ENCODE assay signal across 22 cellular contexts in genomic region chr1:115672224-115673009, GRCh38. TPM values are rescaled to one million over a fixed set of nuclear protein-coding genes. Genes with fewer than 3 reads are reported as not detected.
A peak's percentile ranks its signal among the peaks of the same experiment; 100 is the strongest.
DNase-seq lines count a peak whose midpoint lies in the region; ATAC-seq, FAIRE-seq and TF ChIP-seq lines count a peak whose summit lies in the region.
"Had no signal": no experiment of that assay in that cellular context is flagged by ENCODE, and none has a peak within 500 bp of the region (broad histone marks: within the 10 kb centered on the region; RNA-seq: fewer than 3 reads in every experiment).

No MANE protein-coding gene starts in this region.

- WGBS in IMR-90 (ENCODE audit: extremely low coverage in 2 of 2, insufficient read length in 1 of 2), 2 experiments: 89% methylated on average over 6 of the region's 13 CpGs; no CpG with 5 or more reads in 1 of the 2 experiments
- WGBS in K562 (ENCODE audit: insufficient coverage, low coverage, missing lambda C conversion rate): 93% methylated on average over 13 of the region's 13 CpGs

- no peak for TF ChIP-seq CTCF in Caco-2 (IDR thresholded peaks at IDR 0.05; ENCODE audit: insufficient read depth in 1 of 2, low read depth in 1 of 2, low read length in 1 of 2, severe bottlenecking in 1 of 2, unreplicated experiment in 1 of 2)
- no peak for TF ChIP-seq CTCF in IMR-90 (conservative IDR thresholded peaks at IDR 0.05; ENCODE audit: low read depth, low read length)
- no peak for TF ChIP-seq CTCF in K562 (IDR thresholded peaks at IDR 0.05 in 2 of 3, conservative IDR thresholded peaks at IDR 0.05 in 1 of 3; ENCODE audit: insufficient read depth in 2 of 3, low read depth in 1 of 3, low read length in 3 of 3)
- TF ChIP-seq CTCF in nephron progenitor cell (IDR thresholded peaks at IDR 0.05): no peak

- H3K4me2 ChIP-seq in IMR-90 (ENCODE audit: low read depth, low read length): no peak overlapping the region
- no peak overlapping the region for H3K4me2 ChIP-seq in K562 (ENCODE audit: insufficient read depth, low read length)
- H3K4me2 ChIP-seq: GM23338 had no signal

- TF ChIP-seq POLR2A in IMR-90 (IDR thresholded peaks at IDR 0.05; ENCODE audit: low read depth, low read length) (no peak), K562 (conservative IDR thresholded peaks at IDR 0.05) (no peak)

- intact Hi-C loops in Caco-2 (cut with micrococcal nuclease; ENCODE audit: unreplicated experiment) (no loop called here), IMR-90 (cut with micrococcal nuclease) (no loop called here), K562 (cut with micrococcal nuclease) (no loop called here)

- H3K27me3 ChIP-seq in Caco-2 (replicated peaks; ENCODE audit: control insufficient read depth, insufficient read depth, low read length) (no peaks in the 10 kb centered on the region), IMR-90 (ENCODE audit: control insufficient read depth, insufficient read depth, low read length) (no peaks in the 10 kb centered on the region), K562 (ENCODE audit: control insufficient read depth in 2 of 2, insufficient read depth in 2 of 2, low read length in 2 of 2) (no peaks in the 10 kb centered on the region)
- H3K27me3 ChIP-seq: adrenal gland, pancreas, upper lobe of left lung had no signal

- BruUV-seq in Caco-2 (replicated peaks; lab: Mats Ljungman, UMichigan) (no TSS peak), IMR-90 (replicated peaks; lab: Mats Ljungman, UMichigan) (no TSS peak), K562 (replicated peaks; lab: Mats Ljungman, UMichigan) (no TSS peak)

- H3K79me1 ChIP-seq in IMR-90 (ENCODE audit: low read depth in 1 of 2, low read length in 2 of 2): peaks cover 6 to 32% of the 10 kb centered on the region in 2 experiments; a peak in 3 of 4 replicates

- TF ChIP-seq RAD21 in IMR-90 (IDR thresholded peaks at IDR 0.05; ENCODE audit: low read length) (no peak), K562 (CRISPR knock-in tag; conservative IDR thresholded peaks at IDR 0.05 in 1 of 2, IDR thresholded peaks at IDR 0.05 in 1 of 2) (no peak)

- no peak overlapping the region for H2AK9ac ChIP-seq in IMR-90 (replicated peaks; ENCODE audit: low read depth, low read length, poor library complexity)

- no peak for FAIRE-seq in K562 (lab: Jason Lieb, UNC)
- FAIRE-seq: endometrium, frontal cortex, pancreas had no signal

- peaks cover 10% of the 10 kb centered on the region; the same call in 2 of the 3 replicates for H3K79me2 ChIP-seq in K562 (ENCODE audit: control insufficient read depth, insufficient read depth, low read length)

- H3K9me1 ChIP-seq in IMR-90 (ENCODE audit: insufficient read depth, low read length): peaks cover 13% of the 10 kb centered on the region; the same call in 1 of the 2 replicates
- H3K9me1 ChIP-seq in K562 (ENCODE audit: control insufficient read depth, insufficient read depth, low read length): peaks cover 1% of the 10 kb centered on the region

- H3K9me3 ChIP-seq in Caco-2 (no peaks in the 10 kb centered on the region), IMR-90 (ENCODE audit: control insufficient read depth, insufficient read depth, low read length) (peaks cover 5% of the 10 kb centered on the region; the same call in 1 of the 2 replicates), K562 (replicated peaks; ENCODE audit: control insufficient read depth, insufficient read depth, low read depth, low read length) (no peaks in the 10 kb centered on the region)
- H3K9me3 ChIP-seq: adrenal gland, pancreas had no signal

- no peak overlapping the region for H2BK120ac ChIP-seq in IMR-90 (ENCODE audit: low read depth, low read length)

- CTCF ChIA-PET in Caco-2 (lab: Charles Lee) (interaction anchor here (0.9 to 2.8 kb wide), 2 partner anchors 34 to 64 kb away, joined by 3 to 13 read pairs; no protein-coding TSS in a partner anchor), IMR-90 (lab: Yijun Ruan, JAX) (interaction anchor here (0.6 to 0.9 kb wide), 2 partner anchors 35 to 617 kb away, joined by 3 to 5 read pairs; no protein-coding TSS in a partner anchor), K562 (lab: Yijun Ruan, JAX; ENCODE audit: low intra/inter-chr PET ratio) (no interaction called here)

- H3K4me3 ChIP-seq in Caco-2 (ENCODE audit: low read depth, low read length) (no peak overlapping the region), IMR-90 (ENCODE audit: insufficient read depth, low read depth, low read length) (no peak overlapping the region), K562 (no peak overlapping the region)
- H3K4me3 ChIP-seq: adrenal gland, GM23338, pancreas, upper lobe of left lung had no signal

- no peak overlapping the region for H2AK5ac ChIP-seq in IMR-90 (ENCODE audit: low read depth, low read length)

- peaks cover 26% of the 10 kb centered on the region for H3K36me3 Mint-ChIP-seq in Caco-2 (ENCODE audit: insufficient read depth, unreplicated experiment)
- peaks cover 39% of the 10 kb centered on the region for H3K36me3 Mint-ChIP-seq in nephron progenitor cell (ENCODE audit: low read depth)
- H3K36me3 Mint-ChIP-seq in T-helper 2 cell treated with Interferon-gamma antibody and Interleukin-4, amounts not matched to agents 5 μg/mL and 100 μg/mL, for 36 hours (ENCODE audit: low read depth): peaks cover 30% of the 10 kb centered on the region

- H3K23ac ChIP-seq in IMR-90 (ENCODE audit: low read depth, low read length): no peak overlapping the region

- H3K4me1 ChIP-seq in Caco-2 (peaks cover 30% of the 10 kb centered on the region), IMR-90 (ENCODE audit: control insufficient read depth, insufficient read depth, low read length) (peaks cover 19% of the 10 kb centered on the region), K562 (replicated peaks in 1 of 2; ENCODE audit: control insufficient read depth in 2 of 2, insufficient read depth in 2 of 2, low read length in 2 of 2) (peaks cover 11 to 42% of the 10 kb centered on the region in 2 experiments)
- H3K4me1 ChIP-seq: adrenal gland, upper lobe of left lung had no signal

- H3K36me3 ChIP-seq in Caco-2 (ENCODE audit: control insufficient read depth, insufficient read depth, low read length): peaks cover 1% of the 10 kb centered on the region; the same call in 1 of the 2 replicates
- peaks cover under 1% of the 10 kb centered on the region; the same call in 1 of the 2 replicates for H3K36me3 ChIP-seq in IMR-90 (ENCODE audit: control insufficient read depth, insufficient read depth, low read length)
- H3K36me3 ChIP-seq in K562 (ENCODE audit: control insufficient read depth, insufficient read depth, low read length): peaks cover 44% of the 10 kb centered on the region
- H3K36me3 ChIP-seq: adrenal gland, pancreas, upper lobe of left lung had no signal

- H3K9ac ChIP-seq in IMR-90 (ENCODE audit: low read depth, low read length): no peak overlapping the region
- no peak overlapping the region for H3K9ac ChIP-seq in K562 (ENCODE audit: insufficient read depth in 1 of 2, low read depth in 2 of 2, low read length in 2 of 2)

- H2BK5ac ChIP-seq in IMR-90 (ENCODE audit: low read depth, low read length, poor library complexity, severe bottlenecking): no peak overlapping the region

- H4K20me1 ChIP-seq in IMR-90 (ENCODE audit: insufficient read depth, low read length) (peaks cover 6% of the 10 kb centered on the region; the same call in 1 of the 2 replicates), K562 (replicated peaks; ENCODE audit: control insufficient read depth, insufficient read depth, low read length) (peaks cover 3% of the 10 kb centered on the region; the same call in 1 of the 2 replicates)

- H4K91ac ChIP-seq in IMR-90 (ENCODE audit: insufficient read depth, low read depth, low read length): no peak overlapping the region

- peaks cover 8% of the 10 kb centered on the region for H3K4me1 Mint-ChIP-seq in Caco-2 (ENCODE audit: low read depth, unreplicated experiment)
- H3K4me1 Mint-ChIP-seq in nephron progenitor cell: peaks cover 74% of the 10 kb centered on the region
- H3K4me1 Mint-ChIP-seq in T-helper 2 cell treated with Interferon-gamma antibody and Interleukin-4, amounts not matched to agents 5 μg/mL and 100 μg/mL, for 36 hours (ENCODE audit: low read depth): peaks cover 30% of the 10 kb centered on the region
- H3K4me1 Mint-ChIP-seq: activated T-helper 17 cell treated with anti-CD3 and anti-CD28 coated beads, Interleukin-2, amount 50 U/mL, for 72 hours had no signal

- DNase-seq in Caco-2: no peak
- DNase-seq in IMR-90: no peak
- DNase-seq in K562 (ENCODE audit: extremely low read depth in 1 of 4, low spot score in 3 of 4): no peak
- no peak for DNase-seq in nephron progenitor cell
- no peak for DNase-seq in T-helper 2 cell treated with Interferon-gamma antibody and Interleukin-4, amounts not matched to agents 5 μg/mL and 100 μg/mL, for 36 hours (ENCODE audit: low spot score)
- no peak for DNase-seq in dermis blood vessel endothelial cell
- DNase-seq in pons (ENCODE audit: low spot score): no peak
- DNase-seq: activated CD4-positive, alpha-beta T cell treated with anti-CD3 and anti-CD28 coated beads for 1 hour; activated naive CD4-positive, alpha-beta T cell treated with anti-CD3 and anti-CD28 coated beads, Interleukin-2, amount 10 ng/mL, durations not matched to agents 7 days and 5 days; cerebellar nuclear complex; NCI-H187 treated with DMSO at 0.1 percent for 48 hours; NCI-H2171 treated with DMSO at 0.1 percent for 48 hours; NK-92 treated with Interleukin-12 subunit alpha and Interleukin-12 subunit beta, amount 100 ng/mL, for 24 hours; pancreas; stimulated activated CD4-positive, alpha-beta T cell treated with anti-CD3 and anti-CD28 coated beads, Interleukin-4, amount 100 ng/mL, for 4 hours; upper lobe of left lung had no signal

- POLR2A ChIA-PET in Caco-2 (lab: Charles Lee) (no interaction called here), IMR-90 (lab: Charles Lee; ENCODE audit: unreplicated experiment) (no interaction called here), K562 (lab: Yijun Ruan, JAX) (interaction anchor here (0.6 to 1.3 kb wide), 5 partner anchors 8 to 342 kb away, joined by 3 to 6 read pairs (median 4); no protein-coding TSS in a partner anchor)

- H3K4me3 Mint-ChIP-seq in Caco-2 (ENCODE audit: unreplicated experiment) (no peak overlapping the region), nephron progenitor cell (no peak overlapping the region)
- no peak overlapping the region for H3K4me3 Mint-ChIP-seq in T-helper 2 cell treated with Interferon-gamma antibody and Interleukin-4, amounts not matched to agents 5 μg/mL and 100 μg/mL, for 36 hours
- H3K4me3 Mint-ChIP-seq: activated naive CD4-positive, alpha-beta T cell treated with anti-CD3 and anti-CD28 coated beads, Interleukin-2, amount 10 ng/mL, durations not matched to agents 7 days and 5 days; activated T-helper 17 cell treated with anti-CD3 and anti-CD28 coated beads, Interleukin-2, amount 50 U/mL, for 72 hours; GM23338; neural crest cell had no signal

- H3K18ac ChIP-seq in IMR-90 (ENCODE audit: low read depth, low read length): no peak overlapping the region

- TF ChIP-seq EP300 in K562 (IDR thresholded peaks at IDR 0.05; ENCODE audit: low read length): no peak

- no peak for ATAC-seq in IMR-90 (ENCODE audit: low read depth)
- no peak for ATAC-seq in K562
- ATAC-seq: activated T-helper 17 cell treated with anti-CD3 and anti-CD28 coated beads, Interleukin-2, amount 50 U/mL, for 72 hours; GM23338 had no signal

- H3K27ac Mint-ChIP-seq in Caco-2 (ENCODE audit: unreplicated experiment) (peak overlapping the region; percentile 53), nephron progenitor cell (peak overlapping the region; percentile 95)
- H3K27ac Mint-ChIP-seq in T-helper 2 cell treated with Interferon-gamma antibody and Interleukin-4, amounts not matched to agents 5 μg/mL and 100 μg/mL, for 36 hours: no peak overlapping the region
- H3K27ac Mint-ChIP-seq: activated naive CD4-positive, alpha-beta T cell treated with anti-CD3 and anti-CD28 coated beads, Interleukin-2, amount 10 ng/mL, durations not matched to agents 7 days and 5 days; activated T-helper 17 cell treated with anti-CD3 and anti-CD28 coated beads, Interleukin-2, amount 50 U/mL, for 72 hours had no signal

- H3K27ac ChIP-seq in IMR-90 (ENCODE audit: insufficient read depth, low read length): no peak overlapping the region
- H3K27ac ChIP-seq in K562 (ENCODE audit: extremely low read depth, low read depth, low read length): no peak overlapping the region
- H3K27ac ChIP-seq: adrenal gland, pancreas, upper lobe of left lung had no signal

- H4K8ac ChIP-seq in IMR-90 (ENCODE audit: low read depth in 2 of 2, low read length in 2 of 2): no peak overlapping the region

- H3K56ac ChIP-seq in IMR-90 (ENCODE audit: extremely low read depth, insufficient read depth, low read length): no peak overlapping the region

- no peak overlapping the region for H4K5ac ChIP-seq in IMR-90 (ENCODE audit: low read depth, low read length)

- dilution Hi-C loops in IMR-90 (cut with HindIII; ENCODE audit: low sequenced_read_pairs, unreplicated experiment): no loop called here

- H2BK20ac ChIP-seq in IMR-90 (ENCODE audit: low read depth, low read length): no peak overlapping the region

- peaks cover 9% of the 10 kb centered on the region for H3K9me3 Mint-ChIP-seq in Caco-2 (ENCODE audit: unreplicated experiment)
- peaks cover 11% of the 10 kb centered on the region for H3K9me3 Mint-ChIP-seq in nephron progenitor cell
- peaks cover 13% of the 10 kb centered on the region for H3K9me3 Mint-ChIP-seq in T-helper 2 cell treated with Interferon-gamma antibody and Interleukin-4, amounts not matched to agents 5 μg/mL and 100 μg/mL, for 36 hours
- H3K9me3 Mint-ChIP-seq: activated T-helper 17 cell treated with anti-CD3 and anti-CD28 coated beads, Interleukin-2, amount 50 U/mL, for 72 hours; GM23338; neural crest cell had no signal

- no peak overlapping the region for H3K14ac ChIP-seq in IMR-90 (replicated peaks; ENCODE audit: low read depth, low read length)

- in situ Hi-C loops in IMR-90 (cut with MboI; ENCODE audit: low sequenced_read_pairs): no loop called here
- in situ Hi-C loops in K562 (cut with MboI): no loop called here

- 0 out of 2 replicates have a peak overlapping the region, but pooled peaks have one; percentile 9 for H3K4ac ChIP-seq in IMR-90 (ENCODE audit: low read depth, low read length)

- H2AFZ ChIP-seq in IMR-90 (replicated peaks; ENCODE audit: low read length, poor library complexity) (no peak overlapping the region), K562 (ENCODE audit: low read depth, low read length) (no peak overlapping the region)
- H2AFZ ChIP-seq: GM23338 had no signal

- no peak overlapping the region for H2BK15ac ChIP-seq in IMR-90 (ENCODE audit: low read depth, low read length)

- H3K27me3 Mint-ChIP-seq in Caco-2 (ENCODE audit: insufficient read depth, unreplicated experiment): no peaks in the 10 kb centered on the region
- no peaks in the 10 kb centered on the region for H3K27me3 Mint-ChIP-seq in nephron progenitor cell (ENCODE audit: low read depth, poor library complexity)
- H3K27me3 Mint-ChIP-seq in T-helper 2 cell treated with Interferon-gamma antibody and Interleukin-4, amounts not matched to agents 5 μg/mL and 100 μg/mL, for 36 hours (ENCODE audit: low read depth): no peaks in the 10 kb centered on the region
- H3K27me3 Mint-ChIP-seq: activated naive CD4-positive, alpha-beta T cell treated with anti-CD3 and anti-CD28 coated beads, Interleukin-2, amount 10 ng/mL, durations not matched to agents 7 days and 5 days; activated T-helper 17 cell treated with anti-CD3 and anti-CD28 coated beads, Interleukin-2, amount 50 U/mL, for 72 hours had no signal

RNA-seq across cellular contexts. Expression of gene VANGL1, which starts 30.6 kb away (rescaled TPM):
- total RNA-seq in Caco-2 (2022) (11.3 and 13.6 TPM in 2 replicates), IMR-90 (2012; rRNA removed) (6.1 and 7.5 TPM in 2 replicates), K562 (2014; rRNA removed) (5.9 and 9.2 TPM in 2 replicates), K562 (2014; rRNA removed; fragmentation: Illumina TruSeq; extraction: Trizol) (9.3 and 10.4 TPM in 2 replicates), K562 (2015; rRNA removed; fragmentation: Illumina TruSeq; extraction: Trizol) (9.4 and 10.3 TPM in 2 replicates), K562 (2021) (12.7 and 12.9 TPM in 2 replicates), dermis blood vessel endothelial cell (16.3 and 24.3 TPM in 2 replicates)
- polyA plus RNA-seq in IMR-90 (2012; rRNA removed) (6.7 and 7.5 TPM in 2 replicates), K562 (2011; rRNA removed) (8.6 and 9.6 TPM in 2 replicates), K562 (2014; fragmentation: Illumina TruSeq; extraction: Trizol) (11.1 and 12.8 TPM in 2 replicates), K562 (2014; fragmentation: Nextera tagmentation; extraction: Ambion mirVana) (1 to 10 TPM in 1 of 2 experiments, under 1 TPM in 1; 0.90 to 1.2 TPM), K562 (2014; rRNA removed) (6.0 and 10.2 TPM in 2 replicates)
- polyA plus RNA-seq in IMR-90 (2012; cell fraction: cytosol; rRNA removed): 3.2 and 4.9 TPM in 2 replicates
- polyA plus RNA-seq in IMR-90 (2012; cell fraction: nucleus; rRNA removed; ENCODE audit: low replicate concordance): 2.0 and 2.8 TPM in 2 replicates
- total RNA-seq in K562 (2011; cell fraction: chromatin; rRNA removed; ENCODE audit: low replicate concordance): 20.7 and 22.7 TPM in 2 replicates
- total RNA-seq in K562 (2011; cell fraction: nucleolus; rRNA removed): 13.6 and 15.0 TPM in 2 replicates
- total RNA-seq in K562 (2011; cell fraction: nucleoplasm; rRNA removed): 17.8 and 20.5 TPM in 2 replicates
- polyA plus RNA-seq in K562 (2011; cell fraction: cytosol; rRNA removed): 10.2 and 10.6 TPM in 2 replicates
- 8.4 and 10.9 TPM in 2 replicates for polyA plus RNA-seq in K562 (2011; cell fraction: nucleus; rRNA removed)
- 8.2 and 9.1 TPM in 2 replicates for polyA plus RNA-seq in K562 (2012)
- 10.1 and 10.6 TPM in 2 replicates for polyA minus RNA-seq in K562 (2011; rRNA and poly(A)+ RNA removed)
- polyA minus RNA-seq in K562 (2011; cell fraction: cytosol; rRNA and poly(A)+ RNA removed): 4.4 and 7.1 TPM in 2 replicates
- polyA minus RNA-seq in K562 (2011; cell fraction: nucleus; rRNA and poly(A)+ RNA removed): 4.0 and 9.1 TPM in 2 replicates
